In genomic region chr6:56689114-56689513, GRCh38 we compare ENCODE assay signal across 9 cellular contexts. TPM values are rescaled to one million over a fixed set of nuclear protein-coding genes. Genes with fewer than 3 reads are reported as not detected.
DNase-seq lines count a peak whose midpoint lies in the region; ATAC-seq and TF ChIP-seq lines count a peak whose summit lies in the region.
"Had no signal": no experiment of that assay in that cellular context is flagged by ENCODE, and none has a peak within 500 bp of the region (broad histone marks: within the 10 kb centered on the region; RNA-seq: fewer than 3 reads in every experiment).

No MANE protein-coding gene starts in this region.

- no peaks in the 10 kb centered on the region for H3K27me3 ChIP-seq in OCI-LY3 (ENCODE audit: low read depth, low read length)
- no peaks in the 10 kb centered on the region for H3K27me3 ChIP-seq in rectal smooth muscle tissue (ENCODE audit: control insufficient read depth, insufficient read depth, low read length)

- no peak for DNase-seq in stimulated activated CD4-positive, alpha-beta T cell treated with anti-CD3 and anti-CD28 coated beads, Interleukin-2, amount 100 ng/mL, for 48 hours
- DNase-seq in NCI-H1694 treated with DMSO at 0.1 percent for 48 hours (lab: John Stamatoyannopoulos, UW): no peak
- no peak for DNase-seq in endothelial cell (ENCODE audit: low spot score)
- no peak for DNase-seq in NCI-H1694 (lab: John Stamatoyannopoulos, UW)
- DNase-seq: activated CD4-positive, alpha-beta memory T cell treated with anti-CD3 and anti-CD28 coated beads, Interleukin-2, amount 10 ng/mL, durations not matched to agents 7 days and 5 days had no signal

- H3K27ac ChIP-seq in OCI-LY3 (ENCODE audit: low read length) (no peak overlapping the region), rectal smooth muscle tissue (ENCODE audit: low read depth, low read length) (peak overlapping the region; percentile 2)

- no peak overlapping the region for H3K4me3 Mint-ChIP-seq in endothelial cell (ENCODE audit: unreplicated experiment)
- H3K4me3 Mint-ChIP-seq: activated CD4-positive, alpha-beta memory T cell treated with anti-CD3 and anti-CD28 coated beads, Interleukin-2, amount 10 ng/mL, durations not matched to agents 7 days and 5 days had no signal

- H3K9me3 ChIP-seq in OCI-LY3 (ENCODE audit: insufficient read depth, low read length): no peaks in the 10 kb centered on the region

- H3K27ac Mint-ChIP-seq in endothelial cell (ENCODE audit: unreplicated experiment): no peak overlapping the region
- H3K27ac Mint-ChIP-seq: activated CD4-positive, alpha-beta memory T cell treated with anti-CD3 and anti-CD28 coated beads, Interleukin-2, amount 10 ng/mL, durations not matched to agents 7 days and 5 days had no signal

- H3K36me3 Mint-ChIP-seq in endothelial cell (ENCODE audit: low read depth, unreplicated experiment): peaks cover 10% of the 10 kb centered on the region

- no peaks in the 10 kb centered on the region for H3K9me3 Mint-ChIP-seq in endothelial cell (ENCODE audit: unreplicated experiment)
- H3K9me3 Mint-ChIP-seq: activated CD4-positive, alpha-beta memory T cell treated with anti-CD3 and anti-CD28 coated beads, Interleukin-2, amount 10 ng/mL, durations not matched to agents 7 days and 5 days had no signal

- peaks cover 13% of the 10 kb centered on the region for H3K4me1 Mint-ChIP-seq in endothelial cell (ENCODE audit: unreplicated experiment)
- H3K4me1 Mint-ChIP-seq: activated CD4-positive, alpha-beta memory T cell treated with anti-CD3 and anti-CD28 coated beads, Interleukin-2, amount 10 ng/mL, durations not matched to agents 7 days and 5 days had no signal

- TF ChIP-seq CTCF in OCI-LY3 (IDR thresholded peaks at IDR 0.05; ENCODE audit: low read depth, low read length) (no peak), endothelial cell (IDR thresholded peaks at IDR 0.05; ENCODE audit: unreplicated experiment) (no peak)

- H3K4me3 ChIP-seq in OCI-LY3 (ENCODE audit: low read length) (peak overlapping the region; percentile 39), rectal smooth muscle tissue (ENCODE audit: low read length) (peak overlapping the region; percentile 28)

- no peaks in the 10 kb centered on the region for H4K20me1 ChIP-seq in OCI-LY3 (ENCODE audit: insufficient read depth, low read length)

- peak overlapping the region; percentile 74 for H2AFZ ChIP-seq in OCI-LY3 (ENCODE audit: low read depth, low read length)

- H3K36me3 ChIP-seq in OCI-LY3 (replicated peaks; ENCODE audit: low read depth, low read length) (no peaks in the 10 kb centered on the region), rectal smooth muscle tissue (ENCODE audit: control insufficient read depth, insufficient read depth, low read length) (no peaks in the 10 kb centered on the region)

- H3K4me1 ChIP-seq in OCI-LY3 (ENCODE audit: low read length) (peaks cover 24% of the 10 kb centered on the region), rectal smooth muscle tissue (ENCODE audit: control insufficient read depth, insufficient read depth, low read length) (peaks cover 33% of the 10 kb centered on the region)

- H3K9ac ChIP-seq in OCI-LY3 (ENCODE audit: low read length): peak overlapping the region; percentile 4; the same call in 1 of the 2 replicates
- no peak overlapping the region for H3K9ac ChIP-seq in rectal smooth muscle tissue (ENCODE audit: low read length)

- H3K79me2 ChIP-seq in OCI-LY3 (ENCODE audit: low read length): no peaks in the 10 kb centered on the region

- no peaks in the 10 kb centered on the region for H3K27me3 Mint-ChIP-seq in endothelial cell (ENCODE audit: unreplicated experiment)
- H3K27me3 Mint-ChIP-seq: activated CD4-positive, alpha-beta memory T cell treated with anti-CD3 and anti-CD28 coated beads, Interleukin-2, amount 10 ng/mL, durations not matched to agents 7 days and 5 days had no signal

- ATAC-seq in GM19043 (IDR thresholded peaks at IDR 0.05; ENCODE audit: low read depth, unreplicated experiment) (peak; percentile 88), HG02642 (IDR thresholded peaks at IDR 0.05; ENCODE audit: poor library complexity, unreplicated experiment) (peak; percentile 92)

- peak overlapping the region; percentile 69 for H3K4me2 ChIP-seq in OCI-LY3 (ENCODE audit: low read length)

RNA-seq across cellular contexts. Expression of gene DST, which starts 46.4 kb away (rescaled TPM):
- total RNA-seq in endothelial cell (ENCODE audit: unreplicated experiment): 284 TPM
